ENCODE assay signal across 12 cellular contexts in the genomic region with DNA sequence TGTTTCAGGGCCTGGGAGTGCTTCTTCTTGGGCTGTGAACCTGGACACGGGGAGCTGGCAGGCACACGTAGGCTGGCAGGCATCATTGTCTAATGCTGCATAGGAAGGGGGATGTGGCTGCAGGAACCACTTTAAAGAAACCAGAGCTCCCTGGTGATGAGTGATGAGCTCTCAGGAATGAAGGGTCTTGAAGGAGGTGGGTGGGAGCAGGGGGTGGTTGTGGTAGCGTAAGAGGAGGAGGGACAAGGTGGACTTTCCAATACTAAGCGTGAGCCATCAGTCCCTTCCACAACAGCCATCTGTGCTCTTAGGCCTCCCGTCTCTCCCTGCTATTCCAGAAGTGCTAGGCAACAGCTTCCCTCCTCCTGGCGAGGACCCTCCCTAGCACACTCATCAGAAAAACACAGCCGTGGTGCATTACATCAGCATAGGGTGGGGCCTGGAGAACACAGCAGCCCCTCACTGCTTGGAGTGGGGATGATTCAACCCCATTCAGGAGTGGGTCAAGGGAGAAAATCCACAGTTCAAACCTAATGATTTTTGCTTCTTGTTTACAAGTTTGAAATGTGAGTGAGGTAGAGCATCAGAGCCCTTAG.
DNase-seq lines count a peak whose midpoint lies in the region; ATAC-seq and TF ChIP-seq lines count a peak whose summit lies in the region.
"Had no signal": no experiment of that assay in that cellular context is flagged by ENCODE, and none has a peak within 500 bp of the region (broad histone marks: within the 10 kb centered on the region; RNA-seq: fewer than 3 reads in every experiment).

No MANE protein-coding gene starts in this region.

- no peak overlapping the region for H3K27ac Mint-ChIP-seq in Calu3 (ENCODE audit: unreplicated experiment)
- H3K27ac Mint-ChIP-seq in activated CD8-positive, alpha-beta T cell treated with anti-CD3 and anti-CD28 coated beads, Interleukin-2, amount 10 ng/mL, durations not matched to agents 7 days and 5 days, result no peak overlapping the region
- H3K27ac Mint-ChIP-seq: activated naive CD4-positive, alpha-beta T cell treated with anti-CD3 and anti-CD28 coated beads, Interleukin-2, amount 10 ng/mL, durations not matched to agents 7 days and 5 days; CD8-positive, alpha-beta memory T cell had no signal

- TF ChIP-seq POLR2A in sigmoid colon (IDR thresholded peaks at IDR 0.05), result no peak

- no peaks in the 10 kb centered on the region; the same call in 1 of the 2 replicates for H3K79me2 ChIP-seq in DND-41 (ENCODE audit: insufficient read depth, low read length)

- H3K9me3 Mint-ChIP-seq in Calu3 (ENCODE audit: low read depth, unreplicated experiment), result peaks cover 3% of the 10 kb centered on the region
- H3K9me3 Mint-ChIP-seq in activated CD8-positive, alpha-beta T cell treated with anti-CD3 and anti-CD28 coated beads, Interleukin-2, amount 10 ng/mL, durations not matched to agents 7 days and 5 days (ENCODE audit: insufficient read depth), result peaks cover 6% of the 10 kb centered on the region

- H3K4me3 Mint-ChIP-seq in Calu3 (ENCODE audit: low read depth, unreplicated experiment), result no peak overlapping the region
- H3K4me3 Mint-ChIP-seq in activated CD8-positive, alpha-beta T cell treated with anti-CD3 and anti-CD28 coated beads, Interleukin-2, amount 10 ng/mL, durations not matched to agents 7 days and 5 days, result no peak overlapping the region
- H3K4me3 Mint-ChIP-seq: activated naive CD4-positive, alpha-beta T cell treated with anti-CD3 and anti-CD28 coated beads, Interleukin-2, amount 10 ng/mL, durations not matched to agents 7 days and 5 days; IgD-negative memory B cell; neural crest cell had no signal

- no peak overlapping the region for H3K27ac ChIP-seq in DND-41 (ENCODE audit: low read length)
- peak overlapping the region; percentile 52 for H3K27ac ChIP-seq in adipose tissue (ENCODE audit: low read depth, low read length)
- peak overlapping the region; percentile 61 to 75 (median 70) for H3K27ac ChIP-seq in sigmoid colon

- peaks cover 11% of the 10 kb centered on the region for H3K4me1 ChIP-seq in DND-41 (ENCODE audit: insufficient read depth, low read length)
- H3K4me1 ChIP-seq in sigmoid colon, result peaks cover 0 to 21% (median 16%) of the 10 kb centered on the region in 4 donors

- DNase-seq in DND-41 (peak; percentile 12), left ventricle myocardium superior (peak; percentile 68), sigmoid colon (peak; percentile 88), GDM1 (lab: John Stamatoyannopoulos, UW) (no peak), Calu3 (no peak), T-helper 2 cell (no peak)
- no peak for DNase-seq in activated CD8-positive, alpha-beta T cell treated with anti-CD3 and anti-CD28 coated beads, Interleukin-2, amount 10 ng/mL, durations not matched to agents 7 days and 5 days
- DNase-seq: activated naive CD4-positive, alpha-beta T cell treated with anti-CD3 and anti-CD28 coated beads, Interleukin-2, amount 10 ng/mL, durations not matched to agents 7 days and 5 days; CD8-positive, alpha-beta memory T cell had no signal

- H3K27me3 ChIP-seq in DND-41 (ENCODE audit: insufficient read depth, low read length, poor library complexity), result no peaks in the 10 kb centered on the region
- H3K27me3 ChIP-seq in sigmoid colon, result no peaks in the 10 kb centered on the region

- H3K36me3 ChIP-seq in DND-41 (ENCODE audit: insufficient read depth, low read length), result peaks cover 5% of the 10 kb centered on the region; the same call in 1 of the 2 replicates
- H3K36me3 ChIP-seq in sigmoid colon, result no peaks in the 10 kb centered on the region

- H3K4me1 Mint-ChIP-seq in Calu3 (ENCODE audit: low read depth, unreplicated experiment), result no peaks in the 10 kb centered on the region
- peaks cover 13% of the 10 kb centered on the region for H3K4me1 Mint-ChIP-seq in activated CD8-positive, alpha-beta T cell treated with anti-CD3 and anti-CD28 coated beads, Interleukin-2, amount 10 ng/mL, durations not matched to agents 7 days and 5 days (ENCODE audit: low read depth)
- H3K4me1 Mint-ChIP-seq: activated naive CD4-positive, alpha-beta T cell treated with anti-CD3 and anti-CD28 coated beads, Interleukin-2, amount 10 ng/mL, durations not matched to agents 7 days and 5 days; CD8-positive, alpha-beta memory T cell; neural crest cell had no signal

- H3K4me3 ChIP-seq in DND-41 (ENCODE audit: low read depth in 1 of 2, low read length in 2 of 2) (no peak overlapping the region), sigmoid colon (no peak overlapping the region)

- H3K9ac ChIP-seq in DND-41 (ENCODE audit: low read depth, low read length), result no peak overlapping the region

- H3K27me3 Mint-ChIP-seq in Calu3 (ENCODE audit: unreplicated experiment), result peaks cover 47% of the 10 kb centered on the region
- H3K27me3 Mint-ChIP-seq in activated CD8-positive, alpha-beta T cell treated with anti-CD3 and anti-CD28 coated beads, Interleukin-2, amount 10 ng/mL, durations not matched to agents 7 days and 5 days (ENCODE audit: low read depth), result no peaks in the 10 kb centered on the region
- H3K27me3 Mint-ChIP-seq: activated naive CD4-positive, alpha-beta T cell treated with anti-CD3 and anti-CD28 coated beads, Interleukin-2, amount 10 ng/mL, durations not matched to agents 7 days and 5 days; IgD-negative memory B cell had no signal

- no TSS peak for BruUV-seq in Calu3 (replicated peaks; lab: Mats Ljungman, UMichigan)

- POLR2A ChIA-PET in activated CD8-positive, alpha-beta T cell treated with anti-CD3 and anti-CD28 coated beads, Interleukin-2, amount 10 ng/mL, durations not matched to agents 7 days and 5 days (lab: Charles Lee), result no interaction called here

- H2AFZ ChIP-seq in DND-41 (ENCODE audit: low read depth, low read length), result no peak overlapping the region

- intact Hi-C loops in left ventricle myocardium superior (cut with micrococcal nuclease), result no loop called here
- intact Hi-C loops in sigmoid colon (cut with DNase I), result no loop called here
- intact Hi-C loops in Calu3 (cut with micrococcal nuclease; ENCODE audit: unreplicated experiment), result no loop called here

- H3K36me3 Mint-ChIP-seq in Calu3 (ENCODE audit: insufficient read depth, unreplicated experiment), result no peaks in the 10 kb centered on the region
- H3K36me3 Mint-ChIP-seq in activated CD8-positive, alpha-beta T cell treated with anti-CD3 and anti-CD28 coated beads, Interleukin-2, amount 10 ng/mL, durations not matched to agents 7 days and 5 days (ENCODE audit: low read depth), result no peaks in the 10 kb centered on the region
- H3K36me3 Mint-ChIP-seq: activated naive CD4-positive, alpha-beta T cell treated with anti-CD3 and anti-CD28 coated beads, Interleukin-2, amount 10 ng/mL, durations not matched to agents 7 days and 5 days had no signal

- no peaks in the 10 kb centered on the region for H4K20me1 ChIP-seq in DND-41 (ENCODE audit: insufficient read depth, low read length)

- ATAC-seq in DND-41 (ENCODE audit: insufficient read depth, low read depth) (peak; percentile 74), left ventricle myocardium superior (peak; percentile 98)
- ATAC-seq in activated CD8-positive, alpha-beta T cell treated with anti-CD3 and anti-CD28 coated beads, Interleukin-2, amount 10 ng/mL, durations not matched to agents 7 days and 5 days, result no peak

- CTCF ChIA-PET in Calu3 (lab: Charles Lee), result no interaction called here
- CTCF ChIA-PET in activated CD8-positive, alpha-beta T cell treated with anti-CD3 and anti-CD28 coated beads, Interleukin-2, amount 10 ng/mL, durations not matched to agents 7 days and 5 days (lab: Charles Lee), result no interaction called here

- no peak for TF ChIP-seq CTCF in DND-41 (IDR thresholded peaks at IDR 0.05; ENCODE audit: borderline replicate concordance, extremely low read depth, low read length, poor library complexity, severe bottlenecking)
- no peak for TF ChIP-seq CTCF in sigmoid colon (IDR thresholded peaks at IDR 0.05)
- TF ChIP-seq CTCF in Calu3 (IDR thresholded peaks at IDR 0.05; ENCODE audit: unreplicated experiment), result no peak

- WGBS in adipose tissue, 3 donors, result 51 to 58% (median 53%) methylated on average over 7 of the region's 7 CpGs
- WGBS in sigmoid colon, 2 donors, result 69 to 78% methylated on average over 7 of the region's 7 CpGs

- H3K9me3 ChIP-seq in DND-41 (ENCODE audit: insufficient read depth, low read length, severe bottlenecking) (no peaks in the 10 kb centered on the region), sigmoid colon (no peaks in the 10 kb centered on the region)

- no peak for TF ChIP-seq EP300 in sigmoid colon (IDR thresholded peaks at IDR 0.05)

- no peak overlapping the region for H3K4me2 ChIP-seq in DND-41 (ENCODE audit: insufficient read depth, low read length)

Comparison
In these comparisons a context has a peak if more than half of its experiments do, and no peak if none do; other contexts are left out.
1. DNase-seq: peak in DND-41 (single experiment), left ventricle myocardium superior (single experiment) and sigmoid colon (single experiment); none in GDM1 (single experiment), Calu3 (single experiment), T-helper 2 cell (0 of 5) and activated CD8-positive, alpha-beta T cell treated with anti-CD3 and anti-CD28 coated beads, Interleukin-2, amount 10 ng/mL, durations not matched to agents 7 days and 5 days (single experiment).